In genomic region chr17:82330322-82331239, GRCh38 we compare ENCODE assay signal across 9 cellular contexts. TPM values are rescaled to one million over a fixed set of nuclear protein-coding genes. Genes with fewer than 3 reads are reported as not detected.
DNase-seq lines count a peak whose midpoint lies in the region; ATAC-seq and TF ChIP-seq lines count a peak whose summit lies in the region.
"Had no signal": no experiment of that assay in that cellular context is flagged by ENCODE, and none has a peak within 500 bp of the region (broad histone marks: within the 10 kb centered on the region; RNA-seq: fewer than 3 reads in every experiment).

No MANE protein-coding gene starts in this region.

- peaks cover 29% of the 10 kb centered on the region for H3K27me3 Mint-ChIP-seq in mesothelial cell of epicardium (ENCODE audit: low read depth)

- no peak for TF ChIP-seq CTCF in mesothelial cell of epicardium (IDR thresholded peaks at IDR 0.05; ENCODE audit: unreplicated experiment)
- TF ChIP-seq CTCF in GM10248 (IDR thresholded peaks at IDR 0.05; ENCODE audit: control extremely low read depth, extremely low read depth, low read depth, missing control alignments) = no peak
- no peak for TF ChIP-seq CTCF in GM10266 (IDR thresholded peaks at IDR 0.05; ENCODE audit: control insufficient read depth, insufficient read depth, low read depth, missing control alignments)

- CTCF ChIA-PET in GM10248 (lab: Yijun Ruan, JAX) = interaction anchor here (1.1 to 1.7 kb wide), 2 partner anchors 8 to 35 kb away, joined by 3 read pairs; no protein-coding TSS in a partner anchor

- H3K27ac Mint-ChIP-seq in mesothelial cell of epicardium = no peak overlapping the region

- peaks cover 55% of the 10 kb centered on the region for H3K4me1 Mint-ChIP-seq in mesothelial cell of epicardium

- no peaks in the 10 kb centered on the region for H3K9me3 Mint-ChIP-seq in mesothelial cell of epicardium
- H3K9me3 Mint-ChIP-seq: central memory CD8-positive, alpha-beta T cell had no signal

- peak; percentile 39 for ATAC-seq in SK-N-SH treated with all-trans-retinoic acid at 6 μM for 48 hours
- ATAC-seq in HG02884 (IDR thresholded peaks at IDR 0.05; ENCODE audit: unreplicated experiment) = no peak

- DNase-seq in DMS153 (lab: John Stamatoyannopoulos, UW) (peak; percentile 70), NCI-H1417 treated with DMSO at 0.1 percent for 48 hours (lab: John Stamatoyannopoulos, UW) (peak; percentile 71), mesothelial cell of epicardium (ENCODE audit: low spot score in 2 of 2, unreplicated experiment in 2 of 2) (peak; percentile 32 to 74), GM10248 (ENCODE audit: extremely low spot score) (no peak), cerebellum (ENCODE audit: low spot score) (no peak), GM10266 (ENCODE audit: extremely low spot score) (no peak)

- POLR2A ChIA-PET in GM10248 (lab: Yijun Ruan, JAX) = no interaction called here

- peak overlapping the region; percentile 28 for H3K4me3 Mint-ChIP-seq in mesothelial cell of epicardium
- H3K4me3 Mint-ChIP-seq: central memory CD8-positive, alpha-beta T cell had no signal

- no peaks in the 10 kb centered on the region for H3K36me3 Mint-ChIP-seq in mesothelial cell of epicardium

TF ChIP-seq in SK-N-SH treated with all-trans-retinoic acid at 6 μM for 48 hours, 23 proteins besides CTCF, POLR2A, EP300 and RAD21:
- TF ChIP-seq ESRRG (CRISPR knock-in tag; IDR thresholded peaks at IDR 0.05) = no peak
- TF ChIP-seq ZNF8 (CRISPR knock-in tag; IDR thresholded peaks at IDR 0.05) = no peak
- TF ChIP-seq ZNF70 (CRISPR knock-in tag; IDR thresholded peaks at IDR 0.05) = no peak
- TF ChIP-seq CREB5 (CRISPR knock-in tag; IDR thresholded peaks at IDR 0.05; ENCODE audit: low read depth) = no peak

RNA-seq across cellular contexts. Expression of gene SECTM1, which starts 3.0 kb away (rescaled TPM):
- 5.8 to 7.0 TPM (median 7.0 TPM) in 3 replicates for total RNA-seq in mesothelial cell of epicardium
- 3.4 TPM for total RNA-seq in cerebellum

RNA-seq across cellular contexts. Expression of gene CD7, which starts 13.2 kb away (rescaled TPM):
- total RNA-seq in mesothelial cell of epicardium = 0.83 to 1.4 TPM (median 1.2 TPM) in 3 replicates
- total RNA-seq in cerebellum = not detected

RNA-seq across cellular contexts. Expression of gene TEX19, which starts 28.5 kb away (rescaled TPM):
- 0.16 TPM in 1 of 3 replicates, not detected in the others for total RNA-seq in mesothelial cell of epicardium
- not detected for total RNA-seq in cerebellum

RNA-seq across cellular contexts. Expression of gene UTS2R, which starts 41.0 kb away (rescaled TPM):
- total RNA-seq in mesothelial cell of epicardium (6.1 to 7.6 TPM (median 6.5 TPM) in 3 replicates), cerebellum (not detected)

RNA-seq across cellular contexts. Expression of gene CSNK1D, which starts 57.1 kb away (rescaled TPM):
- 202 to 212 TPM (median 204 TPM) in 3 replicates for total RNA-seq in mesothelial cell of epicardium
- 45.1 TPM for total RNA-seq in cerebellum

Comparison
In these comparisons a context has a peak if more than half of its experiments do, and no peak if none do; other contexts are left out.
1. DNase-seq: peak in DMS153 (single experiment), NCI-H1417 treated with DMSO at 0.1 percent for 48 hours (single experiment) and mesothelial cell of epicardium (2 of 2); none in GM10248 (single experiment), cerebellum (single experiment) and GM10266 (single experiment).